In genomic region chr13:94351292-94352000, GRCh38 we compare ENCODE assay signal across 12 cellular contexts.
A peak's percentile ranks its signal among the peaks of the same experiment; 100 is the strongest.
DNase-seq lines count a peak whose midpoint lies in the region; ATAC-seq and TF ChIP-seq lines count a peak whose summit lies in the region.
"Had no signal": no experiment of that assay in that cellular context is flagged by ENCODE, and none has a peak within 500 bp of the region (broad histone marks: within the 10 kb centered on the region; RNA-seq: fewer than 3 reads in every experiment).

No MANE protein-coding gene starts in this region.

- in situ Hi-C loops in GM13977 (cut with MboI; ENCODE audit: low pct_unique_long_range_greater_than_20kb, low sequenced_read_pairs, unreplicated experiment) = loop anchor here (25.0 kb wide), 1 partner anchor 1789 kb away; no protein-coding TSS in a partner anchor

- TF ChIP-seq POLR2A in esophagus muscularis mucosa (IDR thresholded peaks at IDR 0.05; ENCODE audit: low read depth) (no peak), upper lobe of left lung (IDR thresholded peaks at IDR 0.05) (no peak)

- H3K9ac ChIP-seq in OCI-LY3 (ENCODE audit: low read length) = no peak overlapping the region

- no peaks in the 10 kb centered on the region for H4K20me1 ChIP-seq in OCI-LY3 (ENCODE audit: insufficient read depth, low read length)

- TF ChIP-seq CTCF in OCI-LY3 (IDR thresholded peaks at IDR 0.05; ENCODE audit: low read depth, low read length) = no peak
- no peak for TF ChIP-seq CTCF in esophagus muscularis mucosa (IDR thresholded peaks at IDR 0.05)
- TF ChIP-seq CTCF in GM13977 (IDR thresholded peaks at IDR 0.05; ENCODE audit: extremely low read depth, insufficient read depth, missing control alignments) = no peak
- TF ChIP-seq CTCF in upper lobe of left lung (IDR thresholded peaks at IDR 0.05) = no peak

- H2AFZ ChIP-seq in OCI-LY3 (ENCODE audit: low read depth, low read length) = no peak overlapping the region; the same call in 1 of the 2 replicates

- intact Hi-C loops in esophagus muscularis mucosa (cut with DNase I) = no loop called here

- TF ChIP-seq EP300 in esophagus muscularis mucosa (IDR thresholded peaks at IDR 0.05) (no peak), upper lobe of left lung (IDR thresholded peaks at IDR 0.05) (no peak)

- no peaks in the 10 kb centered on the region for H3K36me3 ChIP-seq in OCI-LY3 (replicated peaks; ENCODE audit: low read depth, low read length)
- no peaks in the 10 kb centered on the region for H3K36me3 ChIP-seq in esophagus muscularis mucosa
- H3K36me3 ChIP-seq in upper lobe of left lung = no peaks in the 10 kb centered on the region

- DNase-seq in activated naive CD4-positive, alpha-beta T cell treated with Interleukin-2 at 50 U/mL for 16 hours = peak; percentile 10
- DNase-seq in activated naive CD4-positive, alpha-beta T cell (lab: John Stamatoyannopoulos, UW) = no peak
- DNase-seq in esophagus muscularis mucosa (ENCODE audit: extremely low spot score) = peak; percentile 14
- no peak for DNase-seq in stimulated activated naive CD8-positive, alpha-beta T cell treated with anti-CD3 and anti-CD28 coated beads, Interleukin-15, Interleukin-2, amounts not matched to agents 100 U/mL and 50 U/mL, for 24 hours
- DNase-seq in GM13977 (ENCODE audit: low spot score) = no peak
- DNase-seq in upper lobe of left lung = no peak
- DNase-seq: body of pancreas, naive B cell, NCI-H226 had no signal

- H3K4me3 ChIP-seq in OCI-LY3 (ENCODE audit: low read length) (no peak overlapping the region), esophagus muscularis mucosa (no peak overlapping the region), upper lobe of left lung (no peak overlapping the region)
- H3K4me3 ChIP-seq: body of pancreas had no signal

- H3K4me1 ChIP-seq in OCI-LY3 (ENCODE audit: low read length) (peaks cover 8% of the 10 kb centered on the region), esophagus muscularis mucosa (no peaks in the 10 kb centered on the region), upper lobe of left lung (no peaks in the 10 kb centered on the region)
- H3K4me1 ChIP-seq: body of pancreas had no signal

- peak; percentile 90 for ATAC-seq in stimulated activated naive CD8-positive, alpha-beta T cell treated with anti-CD3 and anti-CD28 coated beads, Interleukin-15, Interleukin-2, amounts not matched to agents 100 U/mL and 50 U/mL, for 24 hours
- no peak for ATAC-seq in HG02870 (IDR thresholded peaks at IDR 0.05; ENCODE audit: unreplicated experiment)
- ATAC-seq in upper lobe of left lung (ENCODE audit: low FRiP score in 2 of 2) = no peak
- ATAC-seq: body of pancreas had no signal

- H3K27ac ChIP-seq in OCI-LY3 (ENCODE audit: low read length) = no peak overlapping the region
- no peak overlapping the region for H3K27ac ChIP-seq in esophagus muscularis mucosa (replicated peaks in 1 of 4)
- H3K27ac ChIP-seq in upper lobe of left lung = no peak overlapping the region
- H3K27ac ChIP-seq: body of pancreas, C4-2B had no signal

- WGBS in esophagus muscularis mucosa = 84% methylated on average over 5 of the region's 5 CpGs
- WGBS in upper lobe of left lung, 2 donors = 71 to 74% methylated on average over 5 of the region's 5 CpGs

- no peaks in the 10 kb centered on the region for H3K79me2 ChIP-seq in OCI-LY3 (ENCODE audit: low read length)

- no peaks in the 10 kb centered on the region for H3K9me3 ChIP-seq in OCI-LY3 (ENCODE audit: insufficient read depth, low read length)
- no peaks in the 10 kb centered on the region for H3K9me3 ChIP-seq in esophagus muscularis mucosa
- H3K9me3 ChIP-seq in upper lobe of left lung = no peaks in the 10 kb centered on the region
- H3K9me3 ChIP-seq: body of pancreas had no signal

- H3K4me2 ChIP-seq in OCI-LY3 (ENCODE audit: low read length) = peak overlapping the region; percentile 42

- H3K27me3 ChIP-seq in OCI-LY3 (ENCODE audit: low read depth, low read length) = no peaks in the 10 kb centered on the region
- no peaks in the 10 kb centered on the region for H3K27me3 ChIP-seq in esophagus muscularis mucosa
- H3K27me3 ChIP-seq in upper lobe of left lung = no peaks in the 10 kb centered on the region
- H3K27me3 ChIP-seq: body of pancreas had no signal

Comparison
In these comparisons a context has a peak if more than half of its experiments do, and no peak if none do; other contexts are left out.
1. DNase-seq: peak in activated naive CD4-positive, alpha-beta T cell treated with Interleukin-2 at 50 U/mL for 16 hours (single experiment) and esophagus muscularis mucosa (single experiment); none in activated naive CD4-positive, alpha-beta T cell (0 of 4), stimulated activated naive CD8-positive, alpha-beta T cell treated with anti-CD3 and anti-CD28 coated beads, Interleukin-15, Interleukin-2, amounts not matched to agents 100 U/mL and 50 U/mL, for 24 hours (single experiment), GM13977 (single experiment) and upper lobe of left lung (0 of 2).